Comparison of ENCODE assay signal across 18 cellular contexts in the genomic region with DNA sequence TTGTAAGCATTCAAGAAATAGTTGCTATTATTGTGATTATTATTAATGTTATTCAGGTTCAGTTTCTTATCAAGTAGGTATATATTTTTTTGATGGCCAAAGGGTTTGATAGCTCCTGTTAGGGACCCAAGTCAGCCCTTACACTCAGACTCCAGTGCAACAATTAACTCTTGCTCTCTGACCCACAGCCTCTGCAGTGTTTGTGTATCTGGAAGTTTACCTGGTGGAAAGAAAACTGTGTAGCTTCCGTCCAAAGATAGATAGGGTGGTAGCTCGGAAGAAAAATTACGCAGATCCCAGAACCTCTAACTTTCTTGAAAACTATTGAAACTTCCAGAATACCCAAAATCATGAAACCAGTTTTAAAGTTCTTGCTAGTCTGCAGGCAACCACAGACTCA.
"Had no signal": no experiment of that assay in that cellular context is flagged by ENCODE, and none has a peak within 500 bp of the region (broad histone marks: within the 10 kb centered on the region; RNA-seq: fewer than 3 reads in every experiment).

No MANE protein-coding gene starts in this region.

- H3K4me3 ChIP-seq: dorsolateral prefrontal cortex, gastrocnemius medialis, lung, skin epidermis had no signal

- H3K4me1 ChIP-seq: parathyroid adenoma had no signal

- H3K9me3 ChIP-seq: gastrocnemius medialis, neutrophil had no signal

- H3K27me3 ChIP-seq: dorsolateral prefrontal cortex, gastrocnemius medialis had no signal

- H3K36me3 ChIP-seq: gastrocnemius medialis, neutrophil had no signal

- H3K79me2 ChIP-seq: parathyroid adenoma had no signal

- H2AFZ ChIP-seq: parathyroid adenoma had no signal

- H3K27ac ChIP-seq: neutrophil, parathyroid adenoma had no signal

- DNase-seq: caudate nucleus; cerebellar nuclear complex; dorsolateral prefrontal cortex; effector CD4-positive, alpha-beta T cell; gastrocnemius medialis; hypothalamus; immature natural killer cell; islet precursor cell; kidney glomerular epithelial cell; left colon; stimulated activated CD4-positive, alpha-beta T cell treated with anti-CD3 and anti-CD28 coated beads, Interleukin-15, amount 100 ng/mL, for 24 hours; stimulated activated CD4-positive, alpha-beta T cell treated with anti-CD3 and anti-CD28 coated beads, Interleukin-2, amount 100 ng/mL, for 48 hours; stimulated activated naive B cell treated with anti-CD40 and anti-IgM and Interleukin-4, amounts not matched to agents 10 μg/mL and 1 μg/mL and 100 μg/mL, for 72 hours had no signal

- ATAC-seq: gastrocnemius medialis; left colon; natural killer cell treated with Interleukin-12 subunit alpha and Interleukin-12 subunit beta and Interleukin-15 and Interleukin-18, amount 100 ng/mL, for 72 hours; stimulated activated naive B cell treated with anti-CD40 and anti-IgM and Interleukin-4, amounts not matched to agents 10 μg/mL and 1 μg/mL and 100 μg/mL, for 72 hours had no signal
